In genomic region chr15:28664575-28664974, GRCh38 we compare ENCODE assay signal across 2 cellular contexts. TPM values are rescaled to one million over a fixed set of nuclear protein-coding genes. Genes with fewer than 3 reads are reported as not detected.
"Had no signal": no experiment of that assay in that cellular context is flagged by ENCODE, and none has a peak within 500 bp of the region (broad histone marks: within the 10 kb centered on the region; RNA-seq: fewer than 3 reads in every experiment).

No MANE protein-coding gene starts in this region.

RNA-seq across cellular contexts. Expression of gene GOLGA8M, which starts 47.6 kb away (rescaled TPM):
- total RNA-seq: M059J, NCI-H460 had no signal
